Comparison of ENCODE assay signal across 1 cellular context in the genomic region with DNA sequence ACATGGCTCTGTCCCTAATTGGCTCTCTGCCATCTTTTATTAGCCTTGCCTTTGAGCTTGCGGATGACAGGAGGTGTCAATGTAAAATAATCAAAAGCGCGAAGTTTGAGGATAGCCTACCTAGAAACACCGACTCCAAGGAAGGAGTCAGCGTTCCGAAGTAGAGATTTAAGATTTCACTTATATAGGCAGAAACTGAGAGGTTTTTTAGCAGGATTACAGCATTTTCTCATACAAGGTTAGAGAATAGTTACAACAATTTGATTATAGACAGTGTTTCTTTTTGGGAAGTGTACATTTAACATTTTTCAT.
A peak's percentile ranks its signal among the peaks of the same experiment; 100 is the strongest.
TF ChIP-seq lines count a peak whose summit lies in the region.

No MANE protein-coding gene starts in this region.

TF ChIP-seq in K562, 482 proteins besides CTCF, POLR2A, EP300 and RAD21 (continues in another document):
- TF ChIP-seq, protein P1, sequence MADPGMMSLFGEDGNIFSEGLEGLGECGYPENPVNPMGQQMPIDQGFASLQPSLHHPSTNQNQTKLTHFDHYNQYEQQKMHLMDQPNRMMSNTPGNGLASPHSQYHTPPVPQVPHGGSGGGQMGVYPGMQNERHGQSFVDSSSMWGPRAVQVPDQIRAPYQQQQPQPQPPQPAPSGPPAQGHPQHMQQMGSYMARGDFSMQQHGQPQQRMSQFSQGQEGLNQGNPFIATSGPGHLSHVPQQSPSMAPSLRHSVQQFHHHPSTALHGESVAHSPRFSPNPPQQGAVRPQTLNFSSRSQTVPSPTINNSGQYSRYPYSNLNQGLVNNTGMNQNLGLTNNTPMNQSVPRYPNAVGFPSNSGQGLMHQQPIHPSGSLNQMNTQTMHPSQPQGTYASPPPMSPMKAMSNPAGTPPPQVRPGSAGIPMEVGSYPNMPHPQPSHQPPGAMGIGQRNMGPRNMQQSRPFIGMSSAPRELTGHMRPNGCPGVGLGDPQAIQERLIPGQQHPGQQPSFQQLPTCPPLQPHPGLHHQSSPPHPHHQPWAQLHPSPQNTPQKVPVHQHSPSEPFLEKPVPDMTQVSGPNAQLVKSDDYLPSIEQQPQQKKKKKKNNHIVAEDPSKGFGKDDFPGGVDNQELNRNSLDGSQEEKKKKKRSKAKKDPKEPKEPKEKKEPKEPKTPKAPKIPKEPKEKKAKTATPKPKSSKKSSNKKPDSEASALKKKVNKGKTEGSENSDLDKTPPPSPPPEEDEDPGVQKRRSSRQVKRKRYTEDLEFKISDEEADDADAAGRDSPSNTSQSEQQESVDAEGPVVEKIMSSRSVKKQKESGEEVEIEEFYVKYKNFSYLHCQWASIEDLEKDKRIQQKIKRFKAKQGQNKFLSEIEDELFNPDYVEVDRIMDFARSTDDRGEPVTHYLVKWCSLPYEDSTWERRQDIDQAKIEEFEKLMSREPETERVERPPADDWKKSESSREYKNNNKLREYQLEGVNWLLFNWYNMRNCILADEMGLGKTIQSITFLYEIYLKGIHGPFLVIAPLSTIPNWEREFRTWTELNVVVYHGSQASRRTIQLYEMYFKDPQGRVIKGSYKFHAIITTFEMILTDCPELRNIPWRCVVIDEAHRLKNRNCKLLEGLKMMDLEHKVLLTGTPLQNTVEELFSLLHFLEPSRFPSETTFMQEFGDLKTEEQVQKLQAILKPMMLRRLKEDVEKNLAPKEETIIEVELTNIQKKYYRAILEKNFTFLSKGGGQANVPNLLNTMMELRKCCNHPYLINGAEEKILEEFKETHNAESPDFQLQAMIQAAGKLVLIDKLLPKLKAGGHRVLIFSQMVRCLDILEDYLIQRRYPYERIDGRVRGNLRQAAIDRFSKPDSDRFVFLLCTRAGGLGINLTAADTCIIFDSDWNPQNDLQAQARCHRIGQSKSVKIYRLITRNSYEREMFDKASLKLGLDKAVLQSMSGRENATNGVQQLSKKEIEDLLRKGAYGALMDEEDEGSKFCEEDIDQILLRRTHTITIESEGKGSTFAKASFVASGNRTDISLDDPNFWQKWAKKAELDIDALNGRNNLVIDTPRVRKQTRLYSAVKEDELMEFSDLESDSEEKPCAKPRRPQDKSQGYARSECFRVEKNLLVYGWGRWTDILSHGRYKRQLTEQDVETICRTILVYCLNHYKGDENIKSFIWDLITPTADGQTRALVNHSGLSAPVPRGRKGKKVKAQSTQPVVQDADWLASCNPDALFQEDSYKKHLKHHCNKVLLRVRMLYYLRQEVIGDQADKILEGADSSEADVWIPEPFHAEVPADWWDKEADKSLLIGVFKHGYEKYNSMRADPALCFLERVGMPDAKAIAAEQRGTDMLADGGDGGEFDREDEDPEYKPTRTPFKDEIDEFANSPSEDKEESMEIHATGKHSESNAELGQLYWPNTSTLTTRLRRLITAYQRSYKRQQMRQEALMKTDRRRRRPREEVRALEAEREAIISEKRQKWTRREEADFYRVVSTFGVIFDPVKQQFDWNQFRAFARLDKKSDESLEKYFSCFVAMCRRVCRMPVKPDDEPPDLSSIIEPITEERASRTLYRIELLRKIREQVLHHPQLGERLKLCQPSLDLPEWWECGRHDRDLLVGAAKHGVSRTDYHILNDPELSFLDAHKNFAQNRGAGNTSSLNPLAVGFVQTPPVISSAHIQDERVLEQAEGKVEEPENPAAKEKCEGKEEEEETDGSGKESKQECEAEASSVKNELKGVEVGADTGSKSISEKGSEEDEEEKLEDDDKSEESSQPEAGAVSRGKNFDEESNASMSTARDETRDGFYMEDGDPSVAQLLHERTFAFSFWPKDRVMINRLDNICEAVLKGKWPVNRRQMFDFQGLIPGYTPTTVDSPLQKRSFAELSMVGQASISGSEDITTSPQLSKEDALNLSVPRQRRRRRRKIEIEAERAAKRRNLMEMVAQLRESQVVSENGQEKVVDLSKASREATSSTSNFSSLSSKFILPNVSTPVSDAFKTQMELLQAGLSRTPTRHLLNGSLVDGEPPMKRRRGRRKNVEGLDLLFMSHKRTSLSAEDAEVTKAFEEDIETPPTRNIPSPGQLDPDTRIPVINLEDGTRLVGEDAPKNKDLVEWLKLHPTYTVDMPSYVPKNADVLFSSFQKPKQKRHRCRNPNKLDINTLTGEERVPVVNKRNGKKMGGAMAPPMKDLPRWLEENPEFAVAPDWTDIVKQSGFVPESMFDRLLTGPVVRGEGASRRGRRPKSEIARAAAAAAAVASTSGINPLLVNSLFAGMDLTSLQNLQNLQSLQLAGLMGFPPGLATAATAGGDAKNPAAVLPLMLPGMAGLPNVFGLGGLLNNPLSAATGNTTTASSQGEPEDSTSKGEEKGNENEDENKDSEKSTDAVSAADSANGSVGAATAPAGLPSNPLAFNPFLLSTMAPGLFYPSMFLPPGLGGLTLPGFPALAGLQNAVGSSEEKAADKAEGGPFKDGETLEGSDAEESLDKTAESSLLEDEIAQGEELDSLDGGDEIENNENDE (IDR thresholded peaks at IDR 0.05; ENCODE audit: low read depth, low read length): no peak
- TF ChIP-seq NR2C2 (CRISPR knock-in tag; IDR thresholded peaks at IDR 0.05) (no peak), NR2C2 (tag; IDR thresholded peaks at IDR 0.05) (peak; percentile 98), CBX3 (IDR thresholded peaks at IDR 0.05; ENCODE audit: borderline replicate concordance in 1 of 2, low read length in 2 of 2) (peak in 1 of 2 experiments; percentile 3; a peak in 1 of 3 replicates), HEY1 (CRISPR knock-in tag; IDR thresholded peaks at IDR 0.05; ENCODE audit: borderline replicate concordance) (no peak), SIX5 (IDR thresholded peaks at IDR 0.05; ENCODE audit: borderline replicate concordance in 1 of 2, insufficient read depth in 1 of 2, low read depth in 1 of 2, low read length in 2 of 2) (no peak), KAT8 (IDR thresholded peaks at IDR 0.05; ENCODE audit: low read depth) (no peak), NRF1 (conservative IDR thresholded peaks at IDR 0.05 in 1 of 2, IDR thresholded peaks at IDR 0.05 in 1 of 2) (no peak; a peak in 1 of 4 replicates), ETS2 (tag; IDR thresholded peaks at IDR 0.05; ENCODE audit: borderline replicate concordance, poor library complexity, severe bottlenecking) (no peak), TCFL5 (CRISPR knock-in tag; conservative IDR thresholded peaks at IDR 0.05) (no peak), BRD4 (IDR thresholded peaks at IDR 0.05) (no peak), L3MBTL2 (IDR thresholded peaks at IDR 0.05) (peak; percentile 48; the same call in 1 of the 2 replicates), TARDBP (IDR thresholded peaks at IDR 0.05) (no peak), ZNF175 (CRISPR knock-in tag; IDR thresholded peaks at IDR 0.05; ENCODE audit: low read depth) (no peak), FOXK2 (conservative IDR thresholded peaks at IDR 0.05 in 1 of 2, IDR thresholded peaks at IDR 0.05 in 1 of 2; ENCODE audit: low read depth in 2 of 2) (no peak), MIER1 (IDR thresholded peaks at IDR 0.05; ENCODE audit: low read depth) (no peak), ZBED1 (IDR thresholded peaks at IDR 0.05) (no peak), NFIC (IDR thresholded peaks at IDR 0.05) (peak; percentile 92; the same call in 1 of the 2 replicates), POLR2AphosphoS2 (IDR thresholded peaks at IDR 0.05; ENCODE audit: low read length) (no peak), ZNF174 (CRISPR knock-in tag; IDR thresholded peaks at IDR 0.05) (no peak), POLR3A (IDR thresholded peaks at IDR 0.05; ENCODE audit: borderline replicate concordance, extremely low read depth, insufficient read depth, insufficient read length) (no peak), HMG20A (CRISPR knock-in tag; conservative IDR thresholded peaks at IDR 0.05) (no peak), ZNF644 (tag; IDR thresholded peaks at IDR 0.05; ENCODE audit: low read depth) (no peak), ZNF79 (CRISPR knock-in tag; IDR thresholded peaks at IDR 0.05; ENCODE audit: low read depth) (no peak), HDAC1 (IDR thresholded peaks at IDR 0.05) (peak in 1 of 2 experiments; percentile 46; a peak in 1 of 4 replicates)
- TF ChIP-seq, protein P2, sequence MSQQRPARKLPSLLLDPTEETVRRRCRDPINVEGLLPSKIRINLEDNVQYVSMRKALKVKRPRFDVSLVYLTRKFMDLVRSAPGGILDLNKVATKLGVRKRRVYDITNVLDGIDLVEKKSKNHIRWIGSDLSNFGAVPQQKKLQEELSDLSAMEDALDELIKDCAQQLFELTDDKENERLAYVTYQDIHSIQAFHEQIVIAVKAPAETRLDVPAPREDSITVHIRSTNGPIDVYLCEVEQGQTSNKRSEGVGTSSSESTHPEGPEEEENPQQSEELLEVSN (IDR thresholded peaks at IDR 0.05; ENCODE audit: borderline replicate concordance in 1 of 2, extremely low read depth in 1 of 2, insufficient read depth in 1 of 2, insufficient read length in 1 of 2, low read depth in 1 of 2, low read length in 1 of 2, poor library complexity in 1 of 2, severe bottlenecking in 1 of 2): no peak
- TF ChIP-seq, protein P3, sequence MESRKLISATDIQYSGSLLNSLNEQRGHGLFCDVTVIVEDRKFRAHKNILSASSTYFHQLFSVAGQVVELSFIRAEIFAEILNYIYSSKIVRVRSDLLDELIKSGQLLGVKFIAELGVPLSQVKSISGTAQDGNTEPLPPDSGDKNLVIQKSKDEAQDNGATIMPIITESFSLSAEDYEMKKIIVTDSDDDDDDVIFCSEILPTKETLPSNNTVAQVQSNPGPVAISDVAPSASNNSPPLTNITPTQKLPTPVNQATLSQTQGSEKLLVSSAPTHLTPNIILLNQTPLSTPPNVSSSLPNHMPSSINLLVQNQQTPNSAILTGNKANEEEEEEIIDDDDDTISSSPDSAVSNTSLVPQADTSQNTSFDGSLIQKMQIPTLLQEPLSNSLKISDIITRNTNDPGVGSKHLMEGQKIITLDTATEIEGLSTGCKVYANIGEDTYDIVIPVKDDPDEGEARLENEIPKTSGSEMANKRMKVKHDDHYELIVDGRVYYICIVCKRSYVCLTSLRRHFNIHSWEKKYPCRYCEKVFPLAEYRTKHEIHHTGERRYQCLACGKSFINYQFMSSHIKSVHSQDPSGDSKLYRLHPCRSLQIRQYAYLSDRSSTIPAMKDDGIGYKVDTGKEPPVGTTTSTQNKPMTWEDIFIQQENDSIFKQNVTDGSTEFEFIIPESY (CRISPR knock-in tag; IDR thresholded peaks at IDR 0.05): 0 out of 2 replicates have a peak, but pooled peaks have one; percentile 44
- TF ChIP-seq, protein P4, sequence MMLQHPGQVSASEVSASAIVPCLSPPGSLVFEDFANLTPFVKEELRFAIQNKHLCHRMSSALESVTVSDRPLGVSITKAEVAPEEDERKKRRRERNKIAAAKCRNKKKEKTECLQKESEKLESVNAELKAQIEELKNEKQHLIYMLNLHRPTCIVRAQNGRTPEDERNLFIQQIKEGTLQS (IDR thresholded peaks at IDR 0.05): no peak
- TF ChIP-seq, protein P4 (CRISPR knock-in tag; conservative IDR thresholded peaks at IDR 0.05): no peak
- TF ChIP-seq, protein P5, sequence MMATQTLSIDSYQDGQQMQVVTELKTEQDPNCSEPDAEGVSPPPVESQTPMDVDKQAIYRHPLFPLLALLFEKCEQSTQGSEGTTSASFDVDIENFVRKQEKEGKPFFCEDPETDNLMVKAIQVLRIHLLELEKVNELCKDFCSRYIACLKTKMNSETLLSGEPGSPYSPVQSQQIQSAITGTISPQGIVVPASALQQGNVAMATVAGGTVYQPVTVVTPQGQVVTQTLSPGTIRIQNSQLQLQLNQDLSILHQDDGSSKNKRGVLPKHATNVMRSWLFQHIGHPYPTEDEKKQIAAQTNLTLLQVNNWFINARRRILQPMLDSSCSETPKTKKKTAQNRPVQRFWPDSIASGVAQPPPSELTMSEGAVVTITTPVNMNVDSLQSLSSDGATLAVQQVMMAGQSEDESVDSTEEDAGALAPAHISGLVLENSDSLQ (IDR thresholded peaks at IDR 0.05): 0 out of 2 replicates have a peak, but pooled peaks have one; percentile 17
- TF ChIP-seq, protein P6, sequence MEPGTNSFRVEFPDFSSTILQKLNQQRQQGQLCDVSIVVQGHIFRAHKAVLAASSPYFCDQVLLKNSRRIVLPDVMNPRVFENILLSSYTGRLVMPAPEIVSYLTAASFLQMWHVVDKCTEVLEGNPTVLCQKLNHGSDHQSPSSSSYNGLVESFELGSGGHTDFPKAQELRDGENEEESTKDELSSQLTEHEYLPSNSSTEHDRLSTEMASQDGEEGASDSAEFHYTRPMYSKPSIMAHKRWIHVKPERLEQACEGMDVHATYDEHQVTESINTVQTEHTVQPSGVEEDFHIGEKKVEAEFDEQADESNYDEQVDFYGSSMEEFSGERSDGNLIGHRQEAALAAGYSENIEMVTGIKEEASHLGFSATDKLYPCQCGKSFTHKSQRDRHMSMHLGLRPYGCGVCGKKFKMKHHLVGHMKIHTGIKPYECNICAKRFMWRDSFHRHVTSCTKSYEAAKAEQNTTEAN (CRISPR knock-in tag; IDR thresholded peaks at IDR 0.05): no peak
- TF ChIP-seq, protein P7, sequence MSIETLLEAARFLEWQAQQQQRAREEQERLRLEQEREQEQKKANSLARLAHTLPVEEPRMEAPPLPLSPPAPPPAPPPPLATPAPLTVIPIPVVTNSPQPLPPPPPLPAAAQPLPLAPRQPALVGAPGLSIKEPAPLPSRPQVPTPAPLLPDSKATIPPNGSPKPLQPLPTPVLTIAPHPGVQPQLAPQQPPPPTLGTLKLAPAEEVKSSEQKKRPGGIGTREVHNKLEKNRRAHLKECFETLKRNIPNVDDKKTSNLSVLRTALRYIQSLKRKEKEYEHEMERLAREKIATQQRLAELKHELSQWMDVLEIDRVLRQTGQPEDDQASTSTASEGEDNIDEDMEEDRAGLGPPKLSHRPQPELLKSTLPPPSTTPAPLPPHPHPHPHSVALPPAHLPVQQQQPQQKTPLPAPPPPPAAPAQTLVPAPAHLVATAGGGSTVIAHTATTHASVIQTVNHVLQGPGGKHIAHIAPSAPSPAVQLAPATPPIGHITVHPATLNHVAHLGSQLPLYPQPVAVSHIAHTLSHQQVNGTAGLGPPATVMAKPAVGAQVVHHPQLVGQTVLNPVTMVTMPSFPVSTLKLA (conservative IDR thresholded peaks at IDR 0.05): peak in 1 of 2 experiments; percentile 46; a peak in 1 of 4 replicates
- TF ChIP-seq, protein P8, sequence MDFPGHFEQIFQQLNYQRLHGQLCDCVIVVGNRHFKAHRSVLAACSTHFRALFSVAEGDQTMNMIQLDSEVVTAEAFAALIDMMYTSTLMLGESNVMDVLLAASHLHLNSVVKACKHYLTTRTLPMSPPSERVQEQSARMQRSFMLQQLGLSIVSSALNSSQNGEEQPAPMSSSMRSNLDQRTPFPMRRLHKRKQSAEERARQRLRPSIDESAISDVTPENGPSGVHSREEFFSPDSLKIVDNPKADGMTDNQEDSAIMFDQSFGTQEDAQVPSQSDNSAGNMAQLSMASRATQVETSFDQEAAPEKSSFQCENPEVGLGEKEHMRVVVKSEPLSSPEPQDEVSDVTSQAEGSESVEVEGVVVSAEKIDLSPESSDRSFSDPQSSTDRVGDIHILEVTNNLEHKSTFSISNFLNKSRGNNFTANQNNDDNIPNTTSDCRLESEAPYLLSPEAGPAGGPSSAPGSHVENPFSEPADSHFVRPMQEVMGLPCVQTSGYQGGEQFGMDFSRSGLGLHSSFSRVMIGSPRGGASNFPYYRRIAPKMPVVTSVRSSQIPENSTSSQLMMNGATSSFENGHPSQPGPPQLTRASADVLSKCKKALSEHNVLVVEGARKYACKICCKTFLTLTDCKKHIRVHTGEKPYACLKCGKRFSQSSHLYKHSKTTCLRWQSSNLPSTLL (IDR thresholded peaks at IDR 0.05): no peak
